Comparison of ENCODE assay signal across 9 cellular contexts in the genomic region with DNA sequence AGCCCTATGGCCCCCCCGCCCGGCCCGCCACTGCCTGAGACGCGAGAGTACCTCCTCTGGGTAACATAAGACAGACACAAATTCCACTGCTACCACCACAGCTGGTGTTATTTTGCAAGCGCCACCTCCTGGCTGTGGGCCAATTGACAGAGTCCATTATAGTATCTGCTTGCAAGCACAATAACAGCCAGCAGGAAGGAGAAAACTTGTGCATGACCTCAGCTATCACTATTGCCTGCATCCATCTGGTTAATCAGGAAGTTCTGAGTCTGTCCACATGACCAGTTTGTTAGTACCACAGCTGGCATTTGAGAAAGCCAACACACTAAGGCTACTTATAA. TPM values are rescaled to one million over a fixed set of nuclear protein-coding genes. Genes with fewer than 3 reads are reported as not detected.
DNase-seq lines count a peak whose midpoint lies in the region; ATAC-seq, FAIRE-seq and TF ChIP-seq lines count a peak whose summit lies in the region.
"Had no signal": no experiment of that assay in that cellular context is flagged by ENCODE, and none has a peak within 500 bp of the region (broad histone marks: within the 10 kb centered on the region; RNA-seq: fewer than 3 reads in every experiment).

No MANE protein-coding gene starts in this region.

- WGBS in sigmoid colon, 2 donors: 0 to 4% methylated on average over 6 of the region's 6 CpGs

- peaks cover 0 to 21% (median 15%) of the 10 kb centered on the region in 4 donors for H3K4me1 ChIP-seq in sigmoid colon

- DNase-seq in Caki2 (ENCODE audit: low read depth) (peak; percentile 73), KBM-7 (peak; percentile 94), SHP77 treated with DMSO at 0.1 percent for 48 hours (lab: John Stamatoyannopoulos, UW) (peak; percentile 53), foreskin fibroblast (peak; percentile 21 to 43), sigmoid colon (peak; percentile 93), coronary artery (ENCODE audit: low spot score) (no peak), frontal cortex (ENCODE audit: low spot score in 2 of 2) (no peak)

- no peak for FAIRE-seq in frontal cortex (lab: Jason Lieb, UNC)
- FAIRE-seq: H1 had no signal

- TF ChIP-seq EP300 in sigmoid colon (IDR thresholded peaks at IDR 0.05): no peak

- H3K4me3 ChIP-seq in foreskin fibroblast (ENCODE audit: low read depth in 1 of 2, low read length in 2 of 2): no peak overlapping the region
- peak overlapping the region in 1 of 4 donors; percentile 1 for H3K4me3 ChIP-seq in sigmoid colon
- no peak overlapping the region for H3K4me3 ChIP-seq in coronary artery

- H3K27ac ChIP-seq in sigmoid colon (peak overlapping the region in 3 of 4 donors; percentile 34 to 69 (median 45)), coronary artery (no peak overlapping the region)

- in situ Hi-C loops in Caki2 (cut with HindIII; ENCODE audit: low pct_unique_long_range_greater_than_20kb, low sequenced_read_pairs) (no loop called here), KBM-7 (cut with MboI; ENCODE audit: low pct_unique_long_range_greater_than_20kb, low sequenced_read_pairs) (no loop called here)

- H3K27me3 ChIP-seq in sigmoid colon: no peaks in the 10 kb centered on the region

- no peak for TF ChIP-seq CTCF in foreskin fibroblast (IDR thresholded peaks at IDR 0.05; ENCODE audit: low read depth, low read length)
- TF ChIP-seq CTCF in sigmoid colon (IDR thresholded peaks at IDR 0.05): peak in 1 of 4 experiments; percentile 18
- TF ChIP-seq CTCF in coronary artery (IDR thresholded peaks at IDR 0.05): no peak

- no peaks in the 10 kb centered on the region for H3K9me3 ChIP-seq in sigmoid colon

- H3K36me3 ChIP-seq in sigmoid colon: peaks cover 0 to 7% (median 0%) of the 10 kb centered on the region in 4 donors

- TF ChIP-seq POLR2A in sigmoid colon (IDR thresholded peaks at IDR 0.05): no peak

- no peak for ATAC-seq in HG03571 (IDR thresholded peaks at IDR 0.05; ENCODE audit: unreplicated experiment)

- intact Hi-C loops in sigmoid colon (cut with DNase I): no loop called here

RNA-seq across cellular contexts. Expression of a gene that starts 25.3 kb away (rescaled TPM):
- total RNA-seq in Caki2 (2014; rRNA removed; shearing (Covaris generic); ENCODE audit: low replicate concordance): not detected in 2 replicates
- not detected for total RNA-seq in sigmoid colon
- not detected for polyA plus RNA-seq in sigmoid colon
- not detected for total RNA-seq in frontal cortex
- total RNA-seq: H1 had no signal
- polyA plus RNA-seq: H1 had no signal

RNA-seq across cellular contexts. Expression of a gene that starts 29.7 kb away (rescaled TPM):
- 2.6 and 5.2 TPM in 2 replicates for total RNA-seq in Caki2 (2014; rRNA removed; shearing (Covaris generic); ENCODE audit: low replicate concordance)
- 10 to 100 TPM; 10.5 to 18.8 (median 13.7) TPM for total RNA-seq in sigmoid colon
- polyA plus RNA-seq in sigmoid colon: 10 to 100 TPM in 1 of 3 donors, 1 to 10 TPM in 2; 6.0 to 47.1 (median 6.7) TPM
- 0.41 TPM for total RNA-seq in frontal cortex
- total RNA-seq: H1 had no signal
- polyA plus RNA-seq: H1 had no signal

RNA-seq across cellular contexts. Expression of a gene that starts 35.2 kb away (rescaled TPM):
- not detected in 2 replicates for total RNA-seq in Caki2 (2014; rRNA removed; shearing (Covaris generic); ENCODE audit: low replicate concordance)
- total RNA-seq in sigmoid colon (not detected), frontal cortex (not detected)
- not detected for polyA plus RNA-seq in sigmoid colon
- total RNA-seq: H1 had no signal
- polyA plus RNA-seq: H1 had no signal

Comparison
In these comparisons a context has a peak if more than half of its experiments do, and no peak if none do; other contexts are left out.
1. DNase-seq: peak in Caki2 (single experiment), KBM-7 (single experiment), SHP77 treated with DMSO at 0.1 percent for 48 hours (single experiment), foreskin fibroblast (2 of 2) and sigmoid colon (single experiment); none in coronary artery (single experiment) and frontal cortex (0 of 2).
2. H3K27ac ChIP-seq: peak in sigmoid colon (3 of 4); none in coronary artery (0 of 2).